8 cellular contexts compared by ENCODE assay signal in genomic region chr14:64704743-64705405, GRCh38. TPM values are rescaled to one million over a fixed set of nuclear protein-coding genes. Genes with fewer than 3 reads are reported as not detected.
DNase-seq lines count a peak whose midpoint lies in the region; ATAC-seq, FAIRE-seq and TF ChIP-seq lines count a peak whose summit lies in the region.

No MANE protein-coding gene starts in this region.

- H3K27ac Mint-ChIP-seq in activated CD4-positive, alpha-beta memory T cell treated with anti-CD3 and anti-CD28 coated beads for 36 hours = peak overlapping the region; percentile 82

- no peaks in the 10 kb centered on the region for H3K36me3 ChIP-seq in pancreas

- H3K4me3 ChIP-seq in foreskin fibroblast (ENCODE audit: low read depth in 1 of 2, low read length in 2 of 2) = peak overlapping the region; percentile 71 to 75
- peak overlapping the region; percentile 69 to 99 (median 83) for H3K4me3 ChIP-seq in pancreas

- 0 to 1% methylated on average over 45 to 53 of the region's 53 CpGs for WGBS in pancreas, 2 donors

- POLR2A ChIA-PET in activated CD4-positive, alpha-beta memory T cell treated with anti-CD3 and anti-CD28 coated beads for 36 hours (lab: Charles Lee) = interaction anchor here (1.0 to 2.2 kb wide), 4 partner anchors 10 to 21 kb away, joined by 3 to 9 read pairs (median 4); no protein-coding TSS in a partner anchor

- intact Hi-C loops in activated CD4-positive, alpha-beta memory T cell treated with anti-CD3 and anti-CD28 coated beads for 36 hours (cut with micrococcal nuclease) = loop anchor here (2.0 to 10.0 kb wide), 4 partner anchors 34 to 580 kb away; partner anchors contain the start of gene HSPA2
- intact Hi-C loops in pancreas (cut with DNase I) = no loop called here

- ATAC-seq in pancreas = peak; percentile 33 to 59 (median 49)
- ATAC-seq in HG03378 (IDR thresholded peaks at IDR 0.05; ENCODE audit: unreplicated experiment) = no peak

- H3K4me3 Mint-ChIP-seq in activated CD4-positive, alpha-beta memory T cell treated with anti-CD3 and anti-CD28 coated beads for 36 hours = peak overlapping the region; percentile 77

- peaks cover 68% of the 10 kb centered on the region for H3K4me1 Mint-ChIP-seq in activated CD4-positive, alpha-beta memory T cell treated with anti-CD3 and anti-CD28 coated beads for 36 hours (ENCODE audit: low read depth)

- no peaks in the 10 kb centered on the region for H3K27me3 Mint-ChIP-seq in activated CD4-positive, alpha-beta memory T cell treated with anti-CD3 and anti-CD28 coated beads for 36 hours

- H3K9me3 Mint-ChIP-seq in activated CD4-positive, alpha-beta memory T cell treated with anti-CD3 and anti-CD28 coated beads for 36 hours = no peaks in the 10 kb centered on the region

- H3K27ac ChIP-seq in pancreas = peak overlapping the region; percentile 83 to 94 (median 88)

- no peaks in the 10 kb centered on the region for H3K9me3 ChIP-seq in pancreas

- no peak for FAIRE-seq in pancreas (lab: Jason Lieb, UNC)

- CTCF ChIA-PET in activated CD4-positive, alpha-beta memory T cell treated with anti-CD3 and anti-CD28 coated beads for 36 hours (lab: Charles Lee) = interaction anchor here (0.7 to 1.3 kb wide), 4 partner anchors 8 to 187 kb away, joined by 3 to 4 read pairs (median 4); no protein-coding TSS in a partner anchor

- H3K4me1 ChIP-seq in pancreas = peaks cover 22 to 32% (median 30%) of the 10 kb centered on the region in 3 donors

- H3K27me3 ChIP-seq in pancreas = no peaks in the 10 kb centered on the region

- H3K36me3 Mint-ChIP-seq in activated CD4-positive, alpha-beta memory T cell treated with anti-CD3 and anti-CD28 coated beads for 36 hours = no peaks in the 10 kb centered on the region

- TF ChIP-seq CTCF in foreskin fibroblast (IDR thresholded peaks at IDR 0.05; ENCODE audit: low read depth, low read length) (no peak), pancreas (IDR thresholded peaks at IDR 0.05) (no peak)

- peak; percentile 13 for DNase-seq in stimulated activated CD4-positive, alpha-beta T cell treated with anti-CD3 and anti-CD28 coated beads, Interleukin-12 subunit alpha, Interleukin-12 subunit beta, amount 100 ng/mL, for 4 hours
- DNase-seq in stimulated activated CD4-positive, alpha-beta T cell treated with anti-CD3 and anti-CD28 coated beads, Interleukin-4, amount 100 ng/mL, for 4 hours = no peak
- peak; percentile 37 for DNase-seq in activated CD4-positive, alpha-beta memory T cell treated with anti-CD3 and anti-CD28 coated beads for 36 hours
- DNase-seq in foreskin fibroblast (peak in 1 of 2 donors; percentile 55), pancreas (peak in 5 of 6 donors; percentile 46 to 80 (median 60)), germinal center (ENCODE audit: low spot score) (no peak), HT-29 (ENCODE audit: low spot score) (no peak)

RNA-seq across cellular contexts. Expression of gene PLEKHG3, which starts 0.7 kb away (rescaled TPM):
- total RNA-seq in activated CD4-positive, alpha-beta memory T cell treated with anti-CD3 and anti-CD28 coated beads for 36 hours = 10 to 100 TPM; 20.1 to 22.6 TPM
- total RNA-seq in pancreas = 10 to 100 TPM; 33.3 to 60.7 (median 41.0) TPM
- 10 to 100 TPM; 33.8 to 42.0 TPM for polyA plus RNA-seq in pancreas
- 59.2 and 62.9 TPM in 2 replicates for total RNA-seq in HT-29 (2014; rRNA removed; shearing (Covaris generic))

Comparison
In these comparisons a context has a peak if more than half of its experiments do, and no peak if none do; other contexts are left out.
1. DNase-seq: peak in stimulated activated CD4-positive, alpha-beta T cell treated with anti-CD3 and anti-CD28 coated beads, Interleukin-12 subunit alpha, Interleukin-12 subunit beta, amount 100 ng/mL, for 4 hours (single experiment), activated CD4-positive, alpha-beta memory T cell treated with anti-CD3 and anti-CD28 coated beads for 36 hours (single experiment) and pancreas (5 of 6); none in stimulated activated CD4-positive, alpha-beta T cell treated with anti-CD3 and anti-CD28 coated beads, Interleukin-4, amount 100 ng/mL, for 4 hours (0 of 2), germinal center (single experiment) and HT-29 (single experiment).